19 cellular contexts compared by ENCODE assay signal in genomic region chr15:34188711-34189110, GRCh38.
"Had no signal": no experiment of that assay in that cellular context is flagged by ENCODE, and none has a peak within 500 bp of the region (broad histone marks: within the 10 kb centered on the region; RNA-seq: fewer than 3 reads in every experiment).

No MANE protein-coding gene starts in this region.

- H3K9me3 Mint-ChIP-seq: activated naive CD4-positive, alpha-beta T cell treated with anti-CD3 and anti-CD28 coated beads, Interleukin-2, amount 50 U/mL, for 24 hours; immature natural killer cell; naive thymus-derived CD4-positive, alpha-beta T cell; stimulated activated memory B cell treated with anti-CD40 and anti-IgM and Interleukin-4, amounts not matched to agents 10 μg/mL and 1 μg/mL and 100 μg/mL, for 72 hours; T-helper 1 cell treated with Interleukin-12 subunit alpha and Interleukin-12 subunit beta and Interleukin-4 antibody, amounts not matched to agents 30 μg/mL and 1 μg/mL, for 36 hours had no signal

- H3K27me3 ChIP-seq: ascending aorta, heart right ventricle, neural progenitor cell, ovary, right lobe of liver, testis, upper lobe of left lung had no signal

- H3K27ac Mint-ChIP-seq: activated naive CD4-positive, alpha-beta T cell treated with anti-CD3 and anti-CD28 coated beads, Interleukin-2, amount 50 U/mL, for 24 hours; immature natural killer cell; neural progenitor cell; stimulated activated memory B cell treated with anti-CD40 and anti-IgM and Interleukin-4, amounts not matched to agents 10 μg/mL and 1 μg/mL and 100 μg/mL, for 72 hours; T-helper 1 cell treated with Interleukin-12 subunit alpha and Interleukin-12 subunit beta and Interleukin-4 antibody, amounts not matched to agents 30 μg/mL and 1 μg/mL, for 36 hours had no signal

- H3K9ac ChIP-seq: neural progenitor cell had no signal

- H3K4me1 Mint-ChIP-seq: neural progenitor cell had no signal

- H3K36me3 ChIP-seq: ascending aorta, neural progenitor cell, ovary, right lobe of liver had no signal

- H3K27ac ChIP-seq: ascending aorta, heart right ventricle, neural progenitor cell, ovary, right lobe of liver, testis, upper lobe of left lung, WERI-Rb-1 had no signal

- DNase-seq: activated CD4-positive, alpha-beta T cell treated with anti-CD3 and anti-CD28 coated beads for 1 hour; activated CD4-positive, alpha-beta T cell treated with anti-CD3 and anti-CD28 coated beads, Interleukin-2, amount 50 U/mL, for 4 hours; activated gamma-delta T cell; erythroblast; heart right ventricle; immature natural killer cell; left ventricle myocardium superior; naive thymus-derived CD4-positive, alpha-beta T cell; ovary; right lobe of liver; stimulated activated CD4-positive, alpha-beta T cell treated with anti-CD3 and anti-CD28 coated beads, Interleukin-4, amount 100 ng/mL, for 4 hours; testis; upper lobe of left lung; WERI-Rb-1 had no signal

- H3K9me3 ChIP-seq: ascending aorta, heart right ventricle, ovary, right lobe of liver, testis, upper lobe of left lung had no signal

- H3K4me2 ChIP-seq: neural progenitor cell had no signal

- H3K27me3 Mint-ChIP-seq: activated naive CD4-positive, alpha-beta T cell treated with anti-CD3 and anti-CD28 coated beads, Interleukin-2, amount 50 U/mL, for 24 hours; naive thymus-derived CD4-positive, alpha-beta T cell; stimulated activated memory B cell treated with anti-CD40 and anti-IgM and Interleukin-4, amounts not matched to agents 10 μg/mL and 1 μg/mL and 100 μg/mL, for 72 hours had no signal

- H3K4me1 ChIP-seq: ascending aorta, neural progenitor cell, right lobe of liver, testis had no signal

- H3K4me3 ChIP-seq: ascending aorta, heart right ventricle, neural progenitor cell, ovary, right lobe of liver, testis, upper lobe of left lung had no signal

- H2AFZ ChIP-seq: neural progenitor cell had no signal

- H3K4me3 Mint-ChIP-seq: activated naive CD4-positive, alpha-beta T cell treated with anti-CD3 and anti-CD28 coated beads, Interleukin-2, amount 50 U/mL, for 24 hours; immature natural killer cell; naive thymus-derived CD4-positive, alpha-beta T cell; neural progenitor cell; stimulated activated memory B cell treated with anti-CD40 and anti-IgM and Interleukin-4, amounts not matched to agents 10 μg/mL and 1 μg/mL and 100 μg/mL, for 72 hours; T-helper 1 cell treated with Interleukin-12 subunit alpha and Interleukin-12 subunit beta and Interleukin-4 antibody, amounts not matched to agents 30 μg/mL and 1 μg/mL, for 36 hours had no signal
